Comparison of ENCODE assay signal across 8 cellular contexts in genomic region chr2:206275274-206276160, GRCh38. TPM values are rescaled to one million over a fixed set of nuclear protein-coding genes. Genes with fewer than 3 reads are reported as not detected.
DNase-seq lines count a peak whose midpoint lies in the region; ATAC-seq, FAIRE-seq and TF ChIP-seq lines count a peak whose summit lies in the region.

No MANE protein-coding gene starts in this region.

- H3K36me3 ChIP-seq in BE2C, result no peaks in the 10 kb centered on the region
- H3K36me3 ChIP-seq in NT2/D1 (ENCODE audit: insufficient read depth, insufficient read length, low read length), result no peaks in the 10 kb centered on the region
- H3K36me3 ChIP-seq in liver (ENCODE audit: control insufficient read depth in 4 of 4, insufficient read depth in 3 of 4, low read depth in 1 of 4, low read length in 3 of 4), result no peaks in the 10 kb centered on the region
- no peaks in the 10 kb centered on the region for H3K36me3 ChIP-seq in tibial artery

- peak; percentile 78 for FAIRE-seq in GM18507 (lab: Jason Lieb, UNC)

- WGBS in liver, result 6% methylated on average over 31 of the region's 31 CpGs

- H3K9me3 ChIP-seq in BE2C, result no peaks in the 10 kb centered on the region
- no peaks in the 10 kb centered on the region for H3K9me3 ChIP-seq in NT2/D1 (ENCODE audit: insufficient read depth, low read length)
- no peaks in the 10 kb centered on the region for H3K9me3 ChIP-seq in liver (ENCODE audit: control insufficient read depth in 4 of 4, low read length in 3 of 4)
- no peaks in the 10 kb centered on the region for H3K9me3 ChIP-seq in tibial artery

- ATAC-seq in HG02981 (IDR thresholded peaks at IDR 0.05; ENCODE audit: unreplicated experiment), result peak; percentile 19

- H3K27ac ChIP-seq in liver (ENCODE audit: low read depth in 1 of 2, low read length in 2 of 2), result peak overlapping the region; percentile 36
- H3K27ac ChIP-seq in tibial artery, result peak overlapping the region; percentile 67 to 87

- H3K27me3 ChIP-seq in BE2C, result no peaks in the 10 kb centered on the region
- peaks cover 11% of the 10 kb centered on the region for H3K27me3 ChIP-seq in NT2/D1 (ENCODE audit: insufficient read depth, insufficient read length)
- peaks cover 0 to 4% (median 1%) of the 10 kb centered on the region in 4 donors for H3K27me3 ChIP-seq in liver (ENCODE audit: control insufficient read depth in 4 of 4, insufficient read depth in 4 of 4, low read length in 3 of 4)
- H3K27me3 ChIP-seq in tibial artery, result peaks cover 0 to 56% of the 10 kb centered on the region in 2 donors

- no peak for TF ChIP-seq RAD21 in liver (IDR thresholded peaks at IDR 0.05)

- H3K4me3 ChIP-seq in BE2C (ENCODE audit: low read depth, low read length) (peak overlapping the region; percentile 93), NT2/D1 (ENCODE audit: insufficient read length, low read depth) (peak overlapping the region; percentile 88), liver (ENCODE audit: low read depth in 1 of 3, low read length in 3 of 3) (peak overlapping the region; percentile 44 to 83 (median 56)), tibial artery (peak overlapping the region; percentile 61 to 86)

- DNase-seq in BE2C, result no peak
- DNase-seq in GM18507 (ENCODE audit: extremely low spot score, insufficient read length, low read depth), result no peak
- peak; percentile 18 for DNase-seq in NT2/D1 (ENCODE audit: low read depth, low spot score)
- DNase-seq in cerebellum (ENCODE audit: low spot score), result peak; percentile 17
- no peak for DNase-seq in tibial artery
- no peak for DNase-seq in activated CD4-positive, alpha-beta T cell treated with anti-CD3 and anti-CD28 coated beads for 1 hour

- H3K4me1 ChIP-seq in BE2C (no peaks in the 10 kb centered on the region; the same call in 1 of the 2 replicates), NT2/D1 (ENCODE audit: insufficient read depth, insufficient read length) (no peaks in the 10 kb centered on the region), liver (ENCODE audit: control insufficient read depth in 4 of 4, insufficient read depth in 4 of 4, low read length in 3 of 4) (peaks cover 0 to 9% (median 5%) of the 10 kb centered on the region in 4 donors), tibial artery (peaks cover 0 to 22% (median 3%) of the 10 kb centered on the region in 4 donors)

- H3K9ac ChIP-seq in NT2/D1 (ENCODE audit: insufficient read length, low read depth), result peak overlapping the region; percentile 90
- peak overlapping the region in 1 of 2 donors; percentile 44 for H3K9ac ChIP-seq in liver (ENCODE audit: low read depth in 1 of 2, low read length in 2 of 2)

- intact Hi-C loops in tibial artery (cut with DNase I; ENCODE audit: low total_unique reads), result no loop called here

- TF ChIP-seq CTCF in BE2C (IDR thresholded peaks at IDR 0.05; ENCODE audit: low read depth, low read length), result no peak
- no peak for TF ChIP-seq CTCF in liver (IDR thresholded peaks at IDR 0.05; ENCODE audit: low read depth, low read length, missing input control)
- TF ChIP-seq CTCF in tibial artery (IDR thresholded peaks at IDR 0.05), result no peak

TF ChIP-seq in liver, 16 proteins besides CTCF, POLR2A, EP300 and RAD21:
- no peak for TF ChIP-seq FOXA1 (IDR thresholded peaks at IDR 0.05)
- no peak for TF ChIP-seq RXRA (IDR thresholded peaks at IDR 0.05)
- TF ChIP-seq REST (IDR thresholded peaks at IDR 0.05), result no peak
- no peak for TF ChIP-seq HNF4G (IDR thresholded peaks at IDR 0.05)
- no peak for TF ChIP-seq TAF1 (conservative IDR thresholded peaks at IDR 0.05)
- TF ChIP-seq NR2F2 (IDR thresholded peaks at IDR 0.05), result no peak
- TF ChIP-seq ZBTB33 (IDR thresholded peaks at IDR 0.05), result no peak
- no peak for TF ChIP-seq SP1 (IDR thresholded peaks at IDR 0.05)
- no peak for TF ChIP-seq FOXA2 (IDR thresholded peaks at IDR 0.05)
- TF ChIP-seq ATF3 (IDR thresholded peaks at IDR 0.05), result no peak
- no peak for TF ChIP-seq JUND (IDR thresholded peaks at IDR 0.05)
- TF ChIP-seq GABPA (IDR thresholded peaks at IDR 0.05 in 1 of 2, conservative IDR thresholded peaks at IDR 0.05 in 1 of 2), result no peak
- no peak for TF ChIP-seq EGR1 (IDR thresholded peaks at IDR 0.05; ENCODE audit: low read depth in 2 of 2)
- no peak for TF ChIP-seq HNF4A (conservative IDR thresholded peaks at IDR 0.05)
- no peak for TF ChIP-seq YY1 (IDR thresholded peaks at IDR 0.05)
TF ChIP-seq in liver: peak in this region for 0.

RNA-seq across cellular contexts. Expression of gene ZDBF2, which starts 1.1 kb away (rescaled TPM):
- polyA plus RNA-seq in BE2C (2012; ENCODE audit: insufficient read depth, insufficient read length, low read depth), result 9.6 TPM
- total RNA-seq in cerebellum (28.3 TPM), liver (1 to 10 TPM; 2.7 to 5.9 TPM)
- 1 to 10 TPM in 1 of 2 donors, under 1 TPM in 1; 0.97 to 1.2 TPM for polyA plus RNA-seq in liver

Comparison
In these comparisons a context has a peak if more than half of its experiments do, and no peak if none do; other contexts are left out.
1. DNase-seq: peak in NT2/D1 (single experiment) and cerebellum (single experiment); none in BE2C (single experiment), GM18507 (single experiment), tibial artery (0 of 2) and activated CD4-positive, alpha-beta T cell treated with anti-CD3 and anti-CD28 coated beads for 1 hour (single experiment).
2. Peak in every context shown above with its lines, with median percentiles within 50 percentile points of each other: H3K4me3 ChIP-seq.